In genomic region chr19:3368441-3368795, GRCh38 we compare ENCODE assay signal across 1 cellular context.
TF ChIP-seq lines count a peak whose summit lies in the region.

No MANE protein-coding gene starts in this region.

TF ChIP-seq in HCT116, 20 proteins besides CTCF, POLR2A, EP300 and RAD21 (continued from another document):
- TF ChIP-seq EZH2 (IDR thresholded peaks at IDR 0.05): no peak
- TF ChIP-seq CBX3 (IDR thresholded peaks at IDR 0.05; ENCODE audit: low read depth): no peak
- no peak for TF ChIP-seq EZH2phosphoT487 (IDR thresholded peaks at IDR 0.05; ENCODE audit: borderline replicate concordance)
- TF ChIP-seq ZFX (IDR thresholded peaks at IDR 0.05): no peak
- TF ChIP-seq ELF1 (IDR thresholded peaks at IDR 0.05; ENCODE audit: borderline replicate concordance, low read depth): no peak
- no peak for TF ChIP-seq ZBTB33 (IDR thresholded peaks at IDR 0.05; ENCODE audit: extremely low read depth, insufficient replicate concordance, low read length)
